ENCODE assay signal across 8 cellular contexts in the genomic region with DNA sequence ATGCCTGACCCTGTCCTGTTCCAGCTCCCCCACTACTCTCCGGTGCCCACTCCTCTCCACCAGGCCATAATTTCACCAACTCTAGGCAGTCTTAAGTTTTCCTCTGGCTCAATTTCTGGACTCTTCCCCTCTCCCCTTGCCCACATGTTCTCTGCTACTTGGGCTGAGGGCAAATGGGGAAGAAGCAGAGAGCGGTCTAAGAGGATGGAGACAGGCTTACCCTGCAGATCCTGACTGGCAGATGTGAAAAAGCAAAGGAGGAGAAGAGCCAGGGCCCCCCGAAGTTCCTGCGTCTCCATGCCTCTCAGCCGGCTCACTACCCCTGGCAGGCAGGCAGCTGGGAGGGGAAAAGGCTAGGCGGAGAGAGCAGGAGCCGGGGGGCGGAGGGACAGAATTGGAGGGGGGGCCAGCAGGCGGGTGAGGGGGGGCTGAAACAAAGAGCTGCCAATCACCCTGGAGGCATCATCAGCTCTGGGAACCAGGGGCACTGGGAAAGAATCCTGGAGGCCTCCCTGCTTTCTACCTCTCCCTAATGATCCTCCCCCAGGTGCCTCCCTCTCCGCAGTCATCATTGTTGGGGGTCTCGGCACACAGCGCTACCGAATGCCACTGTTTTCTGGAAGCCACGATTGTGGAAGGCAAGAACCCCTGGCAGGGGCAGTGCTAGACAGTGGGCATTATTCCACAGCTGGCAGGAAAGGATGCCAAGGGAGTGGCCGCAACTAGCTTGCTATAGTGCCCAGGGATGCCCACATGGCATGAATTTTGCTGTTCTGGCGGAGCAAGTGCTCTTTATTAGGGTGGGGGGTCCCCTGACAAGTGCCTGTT. TPM values are rescaled to one million over a fixed set of nuclear protein-coding genes. Genes with fewer than 3 reads are reported as not detected.
DNase-seq lines count a peak whose midpoint lies in the region; ATAC-seq and TF ChIP-seq lines count a peak whose summit lies in the region.

TSS of gene THBS3 (minus strand) at position 320 of the 828 bp plus-strand sequence. CDS start at position 299, 21 bp downstream.

- peak within 1 kb of the TSS; percentile 92 for H2AFZ ChIP-seq in DND-41 (ENCODE audit: low read depth, low read length)

- no peaks in the 10 kb centered on the region for H3K9me3 ChIP-seq in DND-41 (ENCODE audit: insufficient read depth, low read length, severe bottlenecking)
- H3K9me3 ChIP-seq in left ventricle myocardium inferior (replicated peaks), result no peaks in the 10 kb centered on the region

- intact Hi-C loops in left ventricle myocardium inferior (cut with micrococcal nuclease), result no loop called here

- ATAC-seq in DND-41 (ENCODE audit: insufficient read depth, low read depth) (no peak), GM18519 (IDR thresholded peaks at IDR 0.05; ENCODE audit: low FRiP score, unreplicated experiment) (no peak)

- peaks cover 17% of the 10 kb centered on the region for H3K79me2 ChIP-seq in DND-41 (ENCODE audit: insufficient read depth, low read length)

- peak within 1 kb of the TSS; percentile 86 for H3K4me2 ChIP-seq in DND-41 (ENCODE audit: insufficient read depth, low read length)

- TF ChIP-seq CTCF in DND-41 (IDR thresholded peaks at IDR 0.05; ENCODE audit: borderline replicate concordance, extremely low read depth, low read length, poor library complexity, severe bottlenecking) (no peak), left ventricle myocardium inferior (IDR thresholded peaks at IDR 0.05; ENCODE audit: borderline replicate concordance) (no peak), progenitor cell of endocrine pancreas (IDR thresholded peaks at IDR 0.05; ENCODE audit: unreplicated experiment) (no peak)

- peak within 1 kb of the TSS; percentile 95 for H3K27ac Mint-ChIP-seq in progenitor cell of endocrine pancreas

- peaks cover 19% of the 10 kb centered on the region for H3K4me1 Mint-ChIP-seq in progenitor cell of endocrine pancreas (ENCODE audit: low read depth)

- H3K27me3 Mint-ChIP-seq in progenitor cell of endocrine pancreas, result no peaks in the 10 kb centered on the region

- peaks cover 2% of the 10 kb centered on the region for H3K36me3 Mint-ChIP-seq in progenitor cell of endocrine pancreas (ENCODE audit: insufficient read depth)

- peak within 1 kb of the TSS; percentile 90 for H3K4me3 Mint-ChIP-seq in progenitor cell of endocrine pancreas (ENCODE audit: low read depth)

- no peaks in the 10 kb centered on the region for H3K9me3 Mint-ChIP-seq in progenitor cell of endocrine pancreas (ENCODE audit: low read depth)

- H3K36me3 ChIP-seq in DND-41 (ENCODE audit: insufficient read depth, low read length) (peaks cover 10% of the 10 kb centered on the region), left ventricle myocardium inferior (peaks cover 4% of the 10 kb centered on the region)

- peaks cover 33% of the 10 kb centered on the region for H3K4me1 ChIP-seq in DND-41 (ENCODE audit: insufficient read depth, low read length)
- H3K4me1 ChIP-seq in left ventricle myocardium inferior, result peaks cover 39% of the 10 kb centered on the region

- H3K27ac ChIP-seq in DND-41 (ENCODE audit: low read length) (peak within 1 kb of the TSS; percentile 81), adipose tissue (ENCODE audit: low read depth, low read length) (peak within 1 kb of the TSS; percentile 100), left ventricle myocardium inferior (replicated peaks) (peak within 1 kb of the TSS; percentile 99)

- H3K27me3 ChIP-seq in DND-41 (ENCODE audit: insufficient read depth, low read length, poor library complexity), result no peaks in the 10 kb centered on the region
- H3K27me3 ChIP-seq in left ventricle myocardium inferior (ENCODE audit: low read depth), result no peaks in the 10 kb centered on the region

- H4K20me1 ChIP-seq in DND-41 (ENCODE audit: insufficient read depth, low read length), result no peaks in the 10 kb centered on the region

- WGBS in adipose tissue, 3 donors, result 20 to 24% (median 22%) methylated on average over 16 of the region's 16 CpGs

- H3K4me3 ChIP-seq in DND-41 (ENCODE audit: low read depth in 1 of 2, low read length in 2 of 2) (peak within 1 kb of the TSS; percentile 77 to 88), left ventricle myocardium inferior (peak within 1 kb of the TSS; percentile 95)

- DNase-seq in DND-41 (no peak), NCI-H146 (lab: John Stamatoyannopoulos, UW) (peak; percentile 80), left ventricle myocardium inferior (peak; percentile 47), progenitor cell of endocrine pancreas (ENCODE audit: low spot score, unreplicated experiment) (no peak), NOMO-1 treated with dmso at 0.1 percent for 144 hours (lab: John Stamatoyannopoulos, UW; ENCODE audit: unreplicated experiment) (no peak), NAMALWA (ENCODE audit: low spot score) (no peak)

- peak within 1 kb of the TSS; percentile 75 for H3K9ac ChIP-seq in DND-41 (ENCODE audit: low read depth, low read length)

RNA-seq across cellular contexts. Expression of gene THBS3, which starts in this region (rescaled TPM):
- 10 to 100 TPM; 12.0 to 31.5 (median 13.7) TPM for polyA plus RNA-seq in adipose tissue
- 7.2 TPM for total RNA-seq in left ventricle myocardium inferior
- total RNA-seq in progenitor cell of endocrine pancreas, result 46.0 and 52.2 TPM in 2 replicates

Comparison
In these comparisons a context has a peak if more than half of its experiments do, and no peak if none do; other contexts are left out.
1. DNase-seq: peak in NCI-H146 (single experiment) and left ventricle myocardium inferior (single experiment); none in DND-41 (single experiment), progenitor cell of endocrine pancreas (single experiment), NOMO-1 treated with dmso at 0.1 percent for 144 hours (single experiment) and NAMALWA (single experiment).
2. Peak in every context shown above with its lines, with median percentiles within 50 percentile points of each other: H3K27ac ChIP-seq.